ENCODE assay signal across 34 cellular contexts in genomic region chr4:108946237-108946636, GRCh38.
DNase-seq lines count a peak whose midpoint lies in the region; ATAC-seq, FAIRE-seq and TF ChIP-seq lines count a peak whose summit lies in the region.
"Had no signal": no experiment of that assay in that cellular context is flagged by ENCODE, and none has a peak within 500 bp of the region (broad histone marks: within the 10 kb centered on the region; RNA-seq: fewer than 3 reads in every experiment).

No MANE protein-coding gene starts in this region.

- no peak overlapping the region for H3K23ac ChIP-seq in IMR-90 (ENCODE audit: low read depth, low read length)

- H2AK5ac ChIP-seq in IMR-90 (ENCODE audit: low read depth, low read length), result no peak overlapping the region

- no peak overlapping the region for H2BK5ac ChIP-seq in IMR-90 (ENCODE audit: low read depth, low read length, poor library complexity, severe bottlenecking)

- no peaks in the 10 kb centered on the region for H3K79me1 ChIP-seq in IMR-90 (ENCODE audit: low read depth in 1 of 2, low read length in 2 of 2)

- H4K20me1 ChIP-seq in HepG2 (ENCODE audit: insufficient read depth, low read length) (no peaks in the 10 kb centered on the region), IMR-90 (ENCODE audit: insufficient read depth, low read length) (no peaks in the 10 kb centered on the region), K562 (replicated peaks; ENCODE audit: control insufficient read depth, insufficient read depth, low read length) (no peaks in the 10 kb centered on the region), neural cell (ENCODE audit: insufficient read depth) (no peaks in the 10 kb centered on the region)
- H4K20me1 ChIP-seq: BLaER1; BLaER1 treated with 17β-estradiol and CSF1 and Interleukin-3, amounts not matched to agents 10 nM and 100 nM had no signal

- no peak for TF ChIP-seq POLR2A in HepG2 (IDR thresholded peaks at IDR 0.05; ENCODE audit: insufficient read depth in 1 of 2, low read depth in 2 of 2, low read length in 2 of 2)
- TF ChIP-seq POLR2A in right lobe of liver (IDR thresholded peaks at IDR 0.05), result no peak
- no peak for TF ChIP-seq POLR2A in IMR-90 (IDR thresholded peaks at IDR 0.05; ENCODE audit: low read depth, low read length)
- TF ChIP-seq POLR2A in K562 (conservative IDR thresholded peaks at IDR 0.05), result no peak

- no peak overlapping the region for H3K4me2 ChIP-seq in HepG2 (ENCODE audit: low read depth, low read length)
- H3K4me2 ChIP-seq in IMR-90 (ENCODE audit: low read depth, low read length), result no peak overlapping the region
- no peak overlapping the region for H3K4me2 ChIP-seq in K562 (ENCODE audit: insufficient read depth, low read length)
- H3K4me2 ChIP-seq in neural cell (ENCODE audit: low read length), result no peak overlapping the region
- H3K4me2 ChIP-seq: A549; BLaER1; BLaER1 treated with 17β-estradiol and CSF1 and Interleukin-3, amounts not matched to agents 10 nM and 100 nM had no signal

- dilution Hi-C loops in IMR-90 (cut with HindIII; ENCODE audit: low sequenced_read_pairs, unreplicated experiment), result no loop called here

- H3K36me3 ChIP-seq in HepG2 (replicated peaks in 1 of 2; ENCODE audit: control insufficient read depth in 1 of 2, insufficient read depth in 2 of 2, low read length in 2 of 2) (no peaks in the 10 kb centered on the region), right lobe of liver (no peaks in the 10 kb centered on the region), IMR-90 (ENCODE audit: control insufficient read depth, insufficient read depth, low read length) (no peaks in the 10 kb centered on the region), K562 (ENCODE audit: control insufficient read depth, insufficient read depth, low read length) (no peaks in the 10 kb centered on the region), neural cell (ENCODE audit: insufficient read depth, low read length) (no peaks in the 10 kb centered on the region)
- H3K36me3 ChIP-seq: BE2C; BLaER1; BLaER1 treated with 17β-estradiol and CSF1 and Interleukin-3, amounts not matched to agents 10 nM and 100 nM had no signal

- H3K9ac ChIP-seq in HepG2 (ENCODE audit: insufficient read depth, low read depth, low read length) (no peak overlapping the region), IMR-90 (ENCODE audit: low read depth, low read length) (no peak overlapping the region), K562 (ENCODE audit: insufficient read depth in 1 of 2, low read depth in 2 of 2, low read length in 2 of 2) (no peak overlapping the region), neural cell (ENCODE audit: low read length) (peak overlapping the region; percentile 10)
- H3K9ac ChIP-seq: BLaER1; BLaER1 treated with 17β-estradiol and CSF1 and Interleukin-3, amounts not matched to agents 10 nM and 100 nM had no signal

- DNase-seq in HepG2 (ENCODE audit: low spot score) (no peak), right lobe of liver (no peak), IMR-90 (no peak), K562 (ENCODE audit: extremely low read depth in 1 of 4, low spot score in 3 of 4) (no peak), NCI-H146 treated with DMSO at 0.1 percent for 48 hours (lab: John Stamatoyannopoulos, UW; ENCODE audit: unreplicated experiment) (no peak), D721Med (ENCODE audit: insufficient read length, low spot score) (no peak)
- no peak for DNase-seq in activated CD4-positive, CD25-positive, alpha-beta regulatory T cell (lab: John Stamatoyannopoulos, UW)
- DNase-seq: 8988T; ACHN; AML-193; BE2C; C1 segment of cervical spinal cord; Caco-2; Calu3; CD4-positive, alpha-beta memory T cell; CD4-positive, alpha-beta T cell; CD4-positive, CD25-positive, alpha-beta regulatory T cell; CD8-positive, alpha-beta memory T cell; CD8-positive, alpha-beta T cell; COR-L47; DMS 273 treated with DMSO at 0.1 percent for 48 hours; DMS153; DMS53; DMS79; DMS79 treated with DMSO at 0.1 percent for 48 hours; DND-41; EL had no signal

- no peak overlapping the region for H3K4ac ChIP-seq in IMR-90 (ENCODE audit: low read depth, low read length)

- in situ Hi-C loops in HepG2 (cut with HindIII; ENCODE audit: extremely low pct_ligation_motif_present, low pct_unique_long_range_greater_than_20kb) (no loop called here), IMR-90 (cut with MboI; ENCODE audit: low sequenced_read_pairs) (no loop called here), K562 (cut with MboI) (no loop called here)

- H3K9me2 ChIP-seq in neural cell (ENCODE audit: insufficient read depth, low read length), result no peaks in the 10 kb centered on the region

- 26% methylated on average over 2 of the region's 2 CpGs for WGBS in HepG2 (ENCODE audit: low lambda C conversion rate)
- WGBS in right lobe of liver (ENCODE audit: insufficient coverage, low coverage, low lambda C conversion rate, missing lambda C conversion rate), result 83% methylated on average over 2 of the region's 2 CpGs
- no CpG with 5 or more reads among the region's 2 CpGs for WGBS in IMR-90 (ENCODE audit: extremely low coverage in 2 of 2, insufficient read length in 1 of 2), 2 experiments
- WGBS in K562 (ENCODE audit: insufficient coverage, low coverage, missing lambda C conversion rate), result 93% methylated on average over 2 of the region's 2 CpGs

- no peaks in the 10 kb centered on the region for H3K9me3 ChIP-seq in HepG2 (ENCODE audit: low read length)
- no peaks in the 10 kb centered on the region for H3K9me3 ChIP-seq in right lobe of liver
- no peaks in the 10 kb centered on the region for H3K9me3 ChIP-seq in IMR-90 (ENCODE audit: control insufficient read depth, insufficient read depth, low read length)
- no peaks in the 10 kb centered on the region for H3K9me3 ChIP-seq in K562 (replicated peaks; ENCODE audit: control insufficient read depth, insufficient read depth, low read depth, low read length)
- no peaks in the 10 kb centered on the region for H3K9me3 ChIP-seq in neural cell (ENCODE audit: low read length)
- H3K9me3 ChIP-seq: A549; BE2C; BLaER1; BLaER1 treated with 17β-estradiol and CSF1 and Interleukin-3, amounts not matched to agents 10 nM and 100 nM; Caco-2 had no signal

- TF ChIP-seq CTCF in HepG2 (CRISPR knock-in tag; IDR thresholded peaks at IDR 0.05), result no peak
- no peak for TF ChIP-seq CTCF in right lobe of liver (IDR thresholded peaks at IDR 0.05)
- no peak for TF ChIP-seq CTCF in IMR-90 (conservative IDR thresholded peaks at IDR 0.05; ENCODE audit: low read depth, low read length)
- TF ChIP-seq CTCF in K562 (IDR thresholded peaks at IDR 0.05 in 2 of 3, conservative IDR thresholded peaks at IDR 0.05 in 1 of 3; ENCODE audit: insufficient read depth in 2 of 3, low read depth in 1 of 3, low read length in 3 of 3), result no peak
- TF ChIP-seq CTCF in neural cell (IDR thresholded peaks at IDR 0.05; ENCODE audit: poor library complexity, severe bottlenecking), result no peak
- no peak for TF ChIP-seq CTCF in D721Med (IDR thresholded peaks at IDR 0.05; ENCODE audit: insufficient read depth, missing control alignments)

- no peaks in the 10 kb centered on the region for H3F3A ChIP-seq in neural cell (ENCODE audit: insufficient read depth, low read length, poor library complexity, severe bottlenecking)

- no peak overlapping the region for H2AFZ ChIP-seq in HepG2 (ENCODE audit: low read length)
- no peak overlapping the region for H2AFZ ChIP-seq in IMR-90 (replicated peaks; ENCODE audit: low read length, poor library complexity)
- no peak overlapping the region for H2AFZ ChIP-seq in K562 (ENCODE audit: low read depth, low read length)
- no peak overlapping the region for H2AFZ ChIP-seq in neural cell (ENCODE audit: low read depth, low read length)

- H3K9me1 ChIP-seq in IMR-90 (ENCODE audit: insufficient read depth, low read length) (no peaks in the 10 kb centered on the region; the same call in 1 of the 2 replicates), K562 (ENCODE audit: control insufficient read depth, insufficient read depth, low read length) (no peaks in the 10 kb centered on the region)

- H3K79me2 ChIP-seq in HepG2 (ENCODE audit: insufficient read depth, low read length) (no peaks in the 10 kb centered on the region), K562 (ENCODE audit: control insufficient read depth, insufficient read depth, low read length) (no peaks in the 10 kb centered on the region), neural cell (replicated peaks; ENCODE audit: insufficient read depth, low read length) (no peaks in the 10 kb centered on the region)

- CTCF ChIA-PET in HepG2 (lab: Yijun Ruan, JAX; ENCODE audit: low intra/inter-chr PET ratio, low total read pairs), result no interaction called here
- CTCF ChIA-PET in IMR-90 (lab: Yijun Ruan, JAX), result no interaction called here
- CTCF ChIA-PET in K562 (lab: Yijun Ruan, JAX; ENCODE audit: low intra/inter-chr PET ratio), result no interaction called here

- H3K27ac ChIP-seq in HepG2 (ENCODE audit: extremely low read length, insufficient read depth, low read length), result no peak overlapping the region
- H3K27ac ChIP-seq in right lobe of liver, result no peak overlapping the region
- no peak overlapping the region for H3K27ac ChIP-seq in IMR-90 (ENCODE audit: insufficient read depth, low read length)
- H3K27ac ChIP-seq in K562 (ENCODE audit: extremely low read depth, low read depth, low read length), result no peak overlapping the region
- peak overlapping the region; percentile 74 for H3K27ac ChIP-seq in neural cell (ENCODE audit: low read length)
- H3K27ac ChIP-seq: 22Rv1; A549; BLaER1; BLaER1 treated with 17β-estradiol and CSF1 and Interleukin-3, amounts not matched to agents 10 nM and 100 nM; C4-2B had no signal

- H2BK20ac ChIP-seq in IMR-90 (ENCODE audit: low read depth, low read length), result no peak overlapping the region

- no peaks in the 10 kb centered on the region for H3K27me3 ChIP-seq in HepG2 (ENCODE audit: control insufficient read depth in 1 of 2, insufficient read depth in 2 of 2, low read length in 2 of 2)
- no peaks in the 10 kb centered on the region for H3K27me3 ChIP-seq in right lobe of liver
- no peaks in the 10 kb centered on the region for H3K27me3 ChIP-seq in IMR-90 (ENCODE audit: control insufficient read depth, insufficient read depth, low read length)
- H3K27me3 ChIP-seq in K562 (ENCODE audit: control insufficient read depth in 2 of 2, insufficient read depth in 2 of 2, low read length in 2 of 2), result no peaks in the 10 kb centered on the region
- no peaks in the 10 kb centered on the region for H3K27me3 ChIP-seq in neural cell (ENCODE audit: insufficient read depth, low read depth, low read length)
- H3K27me3 ChIP-seq: BE2C; BLaER1; BLaER1 treated with 17β-estradiol and CSF1 and Interleukin-3, amounts not matched to agents 10 nM and 100 nM had no signal

- TF ChIP-seq RAD21 in HepG2 (CRISPR knock-in tag; IDR thresholded peaks at IDR 0.05) (no peak), IMR-90 (IDR thresholded peaks at IDR 0.05; ENCODE audit: low read length) (no peak), K562 (CRISPR knock-in tag; conservative IDR thresholded peaks at IDR 0.05 in 1 of 2, IDR thresholded peaks at IDR 0.05 in 1 of 2) (no peak), neural cell (conservative IDR thresholded peaks at IDR 0.05) (no peak)

- no peak overlapping the region for H2BK15ac ChIP-seq in IMR-90 (ENCODE audit: low read depth, low read length)

- POLR2A ChIA-PET in HepG2 (lab: Yijun Ruan, JAX), result no interaction called here
- POLR2A ChIA-PET in IMR-90 (lab: Charles Lee; ENCODE audit: unreplicated experiment), result no interaction called here
- POLR2A ChIA-PET in K562 (lab: Yijun Ruan, JAX), result no interaction called here

- H2BK120ac ChIP-seq in IMR-90 (ENCODE audit: low read depth, low read length), result no peak overlapping the region

- no peak overlapping the region for H3K56ac ChIP-seq in IMR-90 (ENCODE audit: extremely low read depth, insufficient read depth, low read length)

- no peak overlapping the region for H3K18ac ChIP-seq in IMR-90 (ENCODE audit: low read depth, low read length)

- ATAC-seq in HepG2 (no peak), right lobe of liver (no peak), IMR-90 (ENCODE audit: low read depth) (no peak), K562 (no peak)
- ATAC-seq: A549; CD8-positive, alpha-beta T cell had no signal

- TF ChIP-seq EP300 in HepG2 (IDR thresholded peaks at IDR 0.05; ENCODE audit: low read depth in 2 of 2, low read length in 2 of 2) (no peak), HepG2 (CRISPR knock-in tag; IDR thresholded peaks at IDR 0.05; ENCODE audit: borderline replicate concordance) (no peak), K562 (IDR thresholded peaks at IDR 0.05; ENCODE audit: low read length) (no peak), neural cell (conservative IDR thresholded peaks at IDR 0.05; ENCODE audit: poor library complexity, severe bottlenecking) (no peak)

- H3K4me3 ChIP-seq in HepG2 (replicated peaks in 1 of 3; ENCODE audit: insufficient read depth in 1 of 3, low read depth in 2 of 3, low read length in 3 of 3), result no peak overlapping the region
- no peak overlapping the region for H3K4me3 ChIP-seq in right lobe of liver
- no peak overlapping the region for H3K4me3 ChIP-seq in IMR-90 (ENCODE audit: insufficient read depth, low read depth, low read length)
- H3K4me3 ChIP-seq in K562, result no peak overlapping the region
- no peak overlapping the region for H3K4me3 ChIP-seq in neural cell (ENCODE audit: low read length)
- H3K4me3 ChIP-seq: A549; BLaER1; BLaER1 treated with 17β-estradiol and CSF1 and Interleukin-3, amounts not matched to agents 10 nM and 100 nM had no signal

- no peak overlapping the region for H3K14ac ChIP-seq in IMR-90 (replicated peaks; ENCODE audit: low read depth, low read length)

- H4K91ac ChIP-seq in IMR-90 (ENCODE audit: insufficient read depth, low read depth, low read length), result no peak overlapping the region

- BruUV-seq in HepG2 (replicated peaks; lab: Mats Ljungman, UMichigan) (no TSS peak), IMR-90 (replicated peaks; lab: Mats Ljungman, UMichigan) (no TSS peak), K562 (replicated peaks; lab: Mats Ljungman, UMichigan) (no TSS peak)

- H3K4me1 ChIP-seq in HepG2 (ENCODE audit: insufficient read depth, low read length) (no peaks in the 10 kb centered on the region), right lobe of liver (no peaks in the 10 kb centered on the region), IMR-90 (ENCODE audit: control insufficient read depth, insufficient read depth, low read length) (no peaks in the 10 kb centered on the region), K562 (replicated peaks in 1 of 2; ENCODE audit: control insufficient read depth in 2 of 2, insufficient read depth in 2 of 2, low read length in 2 of 2) (peaks cover 0 to 18% of the 10 kb centered on the region in 2 experiments; a peak in 4 of 5 replicates)
- H3K4me1 ChIP-seq: A549; BE2C; BLaER1; BLaER1 treated with 17β-estradiol and CSF1 and Interleukin-3, amounts not matched to agents 10 nM and 100 nM; Caco-2 had no signal

- H2AK9ac ChIP-seq in IMR-90 (replicated peaks; ENCODE audit: low read depth, low read length, poor library complexity), result no peak overlapping the region

- no peak for FAIRE-seq in HepG2 (lab: Jason Lieb, UNC)
- FAIRE-seq in K562 (lab: Jason Lieb, UNC), result no peak
- FAIRE-seq in D721Med (lab: Jason Lieb, UNC), result no peak
- FAIRE-seq: A204.1, A549 had no signal

- no peak overlapping the region for H4K5ac ChIP-seq in IMR-90 (ENCODE audit: low read depth, low read length)

- H4K8ac ChIP-seq in IMR-90 (ENCODE audit: low read depth in 2 of 2, low read length in 2 of 2), result no peak overlapping the region

- intact Hi-C loops in HepG2 (cut with micrococcal nuclease; ENCODE audit: unreplicated experiment), result no loop called here
- intact Hi-C loops in right lobe of liver (cut with DNase I), result no loop called here
- intact Hi-C loops in IMR-90 (cut with micrococcal nuclease), result no loop called here
- intact Hi-C loops in K562 (cut with micrococcal nuclease), result no loop called here

Comparison
In these comparisons a context has a peak if more than half of its experiments do, and no peak if none do; other contexts are left out.
1. Of the 241 proteins assayed by ChIP-seq in both HepG2 and K562: peak only in HepG2: none; only in K562: CEBPG; in both: CEBPB; in neither: 239.